8 cellular contexts compared by ENCODE assay signal in genomic region chr3:111858641-111859040, GRCh38. TPM values are rescaled to one million over a fixed set of nuclear protein-coding genes. Genes with fewer than 3 reads are reported as not detected.
DNase-seq lines count a peak whose midpoint lies in the region; ATAC-seq and TF ChIP-seq lines count a peak whose summit lies in the region.

No MANE protein-coding gene starts in this region.

- H2BK120ac ChIP-seq in mesenchymal stem cell (ENCODE audit: low read depth, low read length), result no peak overlapping the region

- H2BK5ac ChIP-seq in mesenchymal stem cell (ENCODE audit: low read depth, low read length, poor library complexity, severe bottlenecking), result no peak overlapping the region

- H4K91ac ChIP-seq in mesenchymal stem cell (ENCODE audit: low read length), result no peak overlapping the region

- H3K4me2 ChIP-seq in mammary epithelial cell (ENCODE audit: insufficient read depth, low read depth, low read length) (peak overlapping the region; percentile 78), mesenchymal stem cell (ENCODE audit: low read length, poor library complexity, severe bottlenecking) (peak overlapping the region; percentile 44)

- H3K9me3 ChIP-seq in mammary epithelial cell (replicated peaks; ENCODE audit: insufficient read depth, low read length) (no peaks in the 10 kb centered on the region), mesenchymal stem cell (ENCODE audit: control insufficient read depth, low read length) (no peaks in the 10 kb centered on the region), upper lobe of left lung (no peaks in the 10 kb centered on the region)

- H2AK5ac ChIP-seq in mesenchymal stem cell (ENCODE audit: low read length, severe bottlenecking), result peak overlapping the region; percentile 81

- no peak overlapping the region for H2BK15ac ChIP-seq in mesenchymal stem cell (ENCODE audit: low read depth, poor library complexity, severe bottlenecking)

- H3K4me1 ChIP-seq in mammary epithelial cell (ENCODE audit: insufficient read depth, low read length) (peaks cover 23% of the 10 kb centered on the region), mesenchymal stem cell (ENCODE audit: control insufficient read depth, insufficient read depth, low read depth, low read length) (peaks cover 6% of the 10 kb centered on the region), upper lobe of left lung (peaks cover 8 to 26% (median 14%) of the 10 kb centered on the region in 4 donors)

- TF ChIP-seq POLR2A in upper lobe of left lung (IDR thresholded peaks at IDR 0.05), result no peak

- WGBS in mammary epithelial cell (ENCODE audit: low coverage, missing lambda C conversion rate), result 60% methylated on average over 10 of the region's 10 CpGs
- WGBS in mesenchymal stem cell, result 28% methylated on average over 10 of the region's 10 CpGs
- WGBS in upper lobe of left lung, 2 donors, result 49 to 53% methylated on average over 10 of the region's 10 CpGs

- H2AFZ ChIP-seq in mammary epithelial cell (ENCODE audit: low read depth, low read length) (peak overlapping the region; percentile 75), mesenchymal stem cell (ENCODE audit: low read depth, low read length) (no peak overlapping the region)

- no peak overlapping the region for H2BK12ac ChIP-seq in mesenchymal stem cell (ENCODE audit: low read length in 2 of 2)

- intact Hi-C loops in activated naive CD4-positive, alpha-beta T cell treated with anti-CD3 and anti-CD28 coated beads for 36 hours (cut with micrococcal nuclease), result loop anchor here (1.0 to 10.0 kb wide), 2 partner anchors 185 to 314 kb away; partner anchors contain the start of gene CD96
- intact Hi-C loops in mammary epithelial cell (cut with micrococcal nuclease), result loop anchor here (1.0 kb wide), 2 partner anchors 11 to 90 kb away; no protein-coding TSS in a partner anchor

- ATAC-seq in upper lobe of left lung (ENCODE audit: low FRiP score in 2 of 2) (no peak), HG03457 (IDR thresholded peaks at IDR 0.05; ENCODE audit: unreplicated experiment) (no peak), HG03159 (IDR thresholded peaks at IDR 0.05; ENCODE audit: unreplicated experiment) (no peak)

- CTCF ChIA-PET in activated naive CD4-positive, alpha-beta T cell treated with anti-CD3 and anti-CD28 coated beads for 36 hours (lab: Charles Lee), result interaction anchor here (1.0 to 3.9 kb wide), 2 partner anchors 140 to 154 kb away, joined by 3 to 18 read pairs; no protein-coding TSS in a partner anchor
- CTCF ChIA-PET in mammary epithelial cell (lab: Charles Lee; ENCODE audit: low non-redundant PET), result interaction anchor here (0.6 to 1.0 kb wide), 2 partner anchors 124 to 281 kb away, joined by 3 to 10 read pairs; no protein-coding TSS in a partner anchor

- H3K14ac ChIP-seq in mesenchymal stem cell (ENCODE audit: low read length in 2 of 2), result no peak overlapping the region

- DNase-seq in activated naive CD4-positive, alpha-beta T cell treated with anti-CD3 and anti-CD28 coated beads for 36 hours, result no peak
- no peak for DNase-seq in activated naive CD4-positive, alpha-beta T cell treated with anti-CD3 and anti-CD28 coated beads, Interleukin-2, amount 50 U/mL, for 16 hours
- DNase-seq in mammary epithelial cell (no peak), mesenchymal stem cell (no peak), upper lobe of left lung (no peak), NCI-H146 treated with DMSO at 0.1 percent for 48 hours (lab: John Stamatoyannopoulos, UW; ENCODE audit: unreplicated experiment) (no peak)

- H3K18ac ChIP-seq in mesenchymal stem cell (ENCODE audit: low read depth in 1 of 2, low read length in 2 of 2), result no peak overlapping the region

- H3K79me2 ChIP-seq in mammary epithelial cell (ENCODE audit: insufficient read depth, low read length), result peaks cover 51% of the 10 kb centered on the region

- TF ChIP-seq CTCF in mammary epithelial cell (conservative IDR thresholded peaks at IDR 0.05 in 1 of 2, IDR thresholded peaks at IDR 0.05 in 1 of 2; ENCODE audit: extremely low read depth in 1 of 2, insufficient read depth in 1 of 2, low read depth in 1 of 2, low read length in 2 of 2), result no peak
- no peak for TF ChIP-seq CTCF in upper lobe of left lung (IDR thresholded peaks at IDR 0.05)

- no peaks in the 10 kb centered on the region for H3K36me3 ChIP-seq in mammary epithelial cell (ENCODE audit: insufficient read depth, low read length)
- no peaks in the 10 kb centered on the region for H3K36me3 ChIP-seq in mesenchymal stem cell (ENCODE audit: control insufficient read depth in 1 of 2, insufficient read depth in 2 of 2, low read depth in 1 of 2, low read length in 2 of 2)
- no peaks in the 10 kb centered on the region for H3K36me3 ChIP-seq in upper lobe of left lung

- H3K9me3 Mint-ChIP-seq in activated naive CD4-positive, alpha-beta T cell treated with anti-CD3 and anti-CD28 coated beads for 36 hours, result no peaks in the 10 kb centered on the region

- in situ Hi-C loops in mammary epithelial cell (cut with MboI; ENCODE audit: low sequenced_read_pairs in 2 of 2), result loop anchor here in 1 of 2 donors (25.0 kb wide), 1 partner anchor 271 kb away; the partner anchor contains the start of gene ZBED2

- dilution Hi-C loops in mammary epithelial cell (cut with HindIII; ENCODE audit: low sequenced_read_pairs), result no loop called here

- peaks cover 47% of the 10 kb centered on the region for H3K27me3 Mint-ChIP-seq in activated naive CD4-positive, alpha-beta T cell treated with anti-CD3 and anti-CD28 coated beads for 36 hours (ENCODE audit: low read depth)

- H3K4me3 ChIP-seq in mammary epithelial cell (replicated peaks in 1 of 3; ENCODE audit: insufficient read depth in 1 of 3, low read depth in 2 of 3, low read length in 3 of 3) (peak overlapping the region; percentile 86 to 91 (median 86)), mesenchymal stem cell (ENCODE audit: insufficient read depth in 1 of 2, low read depth in 1 of 2, low read length in 2 of 2) (peak overlapping the region; percentile 70 to 95), upper lobe of left lung (peak overlapping the region in 3 of 4 donors; percentile 51 to 71 (median 65))

- H3K27ac Mint-ChIP-seq in activated naive CD4-positive, alpha-beta T cell treated with anti-CD3 and anti-CD28 coated beads for 36 hours, result no peak overlapping the region

- no peak overlapping the region for H3K23ac ChIP-seq in mesenchymal stem cell (ENCODE audit: low read length in 2 of 2)

- H3K79me1 ChIP-seq in mesenchymal stem cell (replicated peaks; ENCODE audit: low read length, poor library complexity, severe bottlenecking), result peaks cover 2% of the 10 kb centered on the region

- no TSS peak for BruUV-seq in mammary epithelial cell (replicated peaks; lab: Mats Ljungman, UMichigan)

- TF ChIP-seq EP300 in upper lobe of left lung (IDR thresholded peaks at IDR 0.05), result no peak

- H3K4ac ChIP-seq in mesenchymal stem cell (ENCODE audit: low read depth in 1 of 2, low read length in 2 of 2), result no peak overlapping the region

- H4K20me1 ChIP-seq in mammary epithelial cell (ENCODE audit: insufficient read depth, low read length), result no peaks in the 10 kb centered on the region

- no peaks in the 10 kb centered on the region for H3K27me3 ChIP-seq in mammary epithelial cell (ENCODE audit: insufficient read depth, low read length)
- no peaks in the 10 kb centered on the region for H3K27me3 ChIP-seq in mesenchymal stem cell (ENCODE audit: control insufficient read depth in 1 of 2, insufficient read depth in 1 of 2, low read length in 2 of 2)
- H3K27me3 ChIP-seq in upper lobe of left lung, result peaks cover 0 to 3% (median 0%) of the 10 kb centered on the region in 4 donors

- peak overlapping the region; percentile 98 for H3K9ac ChIP-seq in mammary epithelial cell (ENCODE audit: insufficient read depth, low read length)
- H3K9ac ChIP-seq in mesenchymal stem cell (ENCODE audit: low read length), result peak overlapping the region; percentile 99

- H3K4me1 Mint-ChIP-seq in activated naive CD4-positive, alpha-beta T cell treated with anti-CD3 and anti-CD28 coated beads for 36 hours (ENCODE audit: low read depth), result peaks cover 10% of the 10 kb centered on the region

- peak overlapping the region; percentile 84 for H3K4me3 Mint-ChIP-seq in activated naive CD4-positive, alpha-beta T cell treated with anti-CD3 and anti-CD28 coated beads for 36 hours

- peak overlapping the region; percentile 19 for H4K8ac ChIP-seq in mesenchymal stem cell (ENCODE audit: low read length)

- H3K36me3 Mint-ChIP-seq in activated naive CD4-positive, alpha-beta T cell treated with anti-CD3 and anti-CD28 coated beads for 36 hours (ENCODE audit: low read depth), result no peaks in the 10 kb centered on the region

- H3K27ac ChIP-seq in mammary epithelial cell (ENCODE audit: insufficient read depth, low read depth, low read length), result peak overlapping the region; percentile 97
- H3K27ac ChIP-seq in mesenchymal stem cell (ENCODE audit: low read length, poor library complexity, severe bottlenecking), result peak overlapping the region; percentile 70
- H3K27ac ChIP-seq in upper lobe of left lung, result peak overlapping the region in 3 of 4 donors; percentile 85 to 96 (median 94)

RNA-seq across cellular contexts. Expression of gene PHLDB2, which starts 0.4 kb away (rescaled TPM):
- total RNA-seq in activated naive CD4-positive, alpha-beta T cell treated with anti-CD3 and anti-CD28 coated beads for 36 hours, result 1 to 10 TPM; 1.1 TPM
- total RNA-seq in mammary epithelial cell (100 to 1,000 TPM in 1 of 2 donors, 10 to 100 TPM in 1; 95.5 to 153 TPM), upper lobe of left lung (10 to 100 TPM; 22.4 to 67.1 (median 42.7) TPM)
- polyA plus RNA-seq in mammary epithelial cell, result 21.1 TPM
- polyA minus RNA-seq in mammary epithelial cell, result 55.5 TPM
- 17.0 TPM for polyA plus RNA-seq in mesenchymal stem cell (2013, experiment 1 of 2)
- 17.5 TPM for polyA plus RNA-seq in mesenchymal stem cell (2013, experiment 2 of 2)

Comparison
In these comparisons a context has a peak if more than half of its experiments do, and no peak if none do; other contexts are left out.
1. RNA of gene PHLDB2, which starts 0.4 kb away (total RNA-seq): 95.5 to 153 TPM in mammary epithelial cell and 22.4 to 67.1 TPM in upper lobe of left lung; 1.1 TPM in activated naive CD4-positive, alpha-beta T cell treated with anti-CD3 and anti-CD28 coated beads for 36 hours; every median in the first group is over 10 times any median in the second.
2. Peak in every context shown above with its lines, with median percentiles within 50 percentile points of each other: H3K27ac ChIP-seq and H3K4me3 ChIP-seq.